In the genomic region with DNA sequence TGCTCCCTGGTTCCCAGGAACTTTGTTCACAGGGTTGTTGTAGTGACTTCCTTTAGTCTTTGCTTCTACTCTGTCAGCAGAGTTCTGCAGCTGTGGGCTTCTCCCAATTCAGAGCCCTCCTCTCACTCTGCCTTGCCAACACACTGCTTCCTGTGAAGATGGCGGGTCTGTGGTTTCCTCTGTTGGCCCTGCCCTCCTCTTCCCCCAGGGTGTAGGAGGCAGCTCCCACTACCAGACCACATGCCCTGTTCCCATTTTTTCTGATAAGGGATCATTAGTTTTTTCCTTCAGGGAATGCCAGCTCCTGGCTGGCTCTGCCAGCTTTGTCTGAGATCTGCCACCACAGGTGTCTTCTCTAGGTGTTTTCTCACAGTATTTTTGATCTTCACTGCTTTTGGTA, we compare ENCODE assay signal across 19 cellular contexts. TPM values are rescaled to one million over a fixed set of nuclear protein-coding genes. Genes with fewer than 3 reads are reported as not detected.
DNase-seq lines count a peak whose midpoint lies in the region; ATAC-seq and TF ChIP-seq lines count a peak whose summit lies in the region.
"Had no signal": no experiment of that assay in that cellular context is flagged by ENCODE, and none has a peak within 500 bp of the region (broad histone marks: within the 10 kb centered on the region; RNA-seq: fewer than 3 reads in every experiment).

No MANE protein-coding gene starts in this region.

- POLR2A ChIA-PET in activated naive CD8-positive, alpha-beta T cell treated with anti-CD3 and anti-CD28 coated beads, Interleukin-2, amount 10 ng/mL, durations not matched to agents 7 days and 5 days (lab: Charles Lee) = no interaction called here

- no peaks in the 10 kb centered on the region for H3K36me3 ChIP-seq in Peyer's patch
- H3K36me3 ChIP-seq: heart right ventricle, upper lobe of left lung had no signal

- no peak for DNase-seq in activated naive CD8-positive, alpha-beta T cell treated with anti-CD3 and anti-CD28 coated beads, Interleukin-2, amount 10 ng/mL, durations not matched to agents 7 days and 5 days
- no peak for DNase-seq in activated naive CD8-positive, alpha-beta T cell treated with anti-CD3 and anti-CD28 coated beads for 36 hours
- peak; percentile 40 for DNase-seq in left lobe of liver (ENCODE audit: low spot score)
- DNase-seq in ureter (ENCODE audit: low spot score) = peak; percentile 18
- DNase-seq in Peyer's patch = no peak
- DNase-seq in NCI-H128 (lab: John Stamatoyannopoulos, UW; ENCODE audit: unreplicated experiment) = no peak
- DNase-seq in omental fat pad (ENCODE audit: low spot score) = no peak
- DNase-seq: activated CD4-positive, CD25-positive, alpha-beta regulatory T cell; activated naive CD4-positive, alpha-beta T cell treated with anti-CD3 and anti-CD28 coated beads for 36 hours; CD4-positive, alpha-beta memory T cell; heart right ventricle; Karpas-422; NCI-H1417 treated with DMSO at 0.1 percent for 48 hours; occipital lobe; stimulated activated naive CD4-positive, alpha-beta T cell; T-helper 17 cell; upper lobe of left lung had no signal

- H3K4me1 Mint-ChIP-seq in activated naive CD8-positive, alpha-beta T cell treated with anti-CD3 and anti-CD28 coated beads, Interleukin-2, amount 10 ng/mL, durations not matched to agents 7 days and 5 days = peaks cover 11% of the 10 kb centered on the region
- H3K4me1 Mint-ChIP-seq in activated naive CD8-positive, alpha-beta T cell treated with anti-CD3 and anti-CD28 coated beads for 36 hours = no peaks in the 10 kb centered on the region
- H3K4me1 Mint-ChIP-seq: CD4-positive, alpha-beta memory T cell; T-helper 17 cell had no signal

- TF ChIP-seq CTCF in Peyer's patch (IDR thresholded peaks at IDR 0.05) (no peak), omental fat pad (IDR thresholded peaks at IDR 0.05) (no peak)

- no peak overlapping the region for H3K4me3 Mint-ChIP-seq in activated naive CD8-positive, alpha-beta T cell treated with anti-CD3 and anti-CD28 coated beads, Interleukin-2, amount 10 ng/mL, durations not matched to agents 7 days and 5 days
- no peak overlapping the region for H3K4me3 Mint-ChIP-seq in activated naive CD8-positive, alpha-beta T cell treated with anti-CD3 and anti-CD28 coated beads for 36 hours
- H3K4me3 Mint-ChIP-seq: activated naive CD4-positive, alpha-beta T cell treated with anti-CD3 and anti-CD28 coated beads for 36 hours; brain; CD4-positive, alpha-beta memory T cell; T-helper 17 cell had no signal

- no peak overlapping the region for H3K4me3 ChIP-seq in Peyer's patch
- H3K4me3 ChIP-seq: heart right ventricle, upper lobe of left lung had no signal

- no peak for TF ChIP-seq POLR2A in Peyer's patch (IDR thresholded peaks at IDR 0.05)

- H3K4me1 ChIP-seq in Peyer's patch = no peaks in the 10 kb centered on the region
- H3K4me1 ChIP-seq: upper lobe of left lung had no signal

- peak; percentile 58 for ATAC-seq in activated naive CD8-positive, alpha-beta T cell treated with anti-CD3 and anti-CD28 coated beads, Interleukin-2, amount 10 ng/mL, durations not matched to agents 7 days and 5 days (ENCODE audit: low read depth)
- ATAC-seq in SK-N-SH treated with all-trans-retinoic acid at 6 μM for 48 hours = no peak; the same call in 2 of the 3 replicates
- ATAC-seq in left lobe of liver = peak; percentile 44
- no peak for ATAC-seq in omental fat pad (ENCODE audit: low FRiP score)
- ATAC-seq: T-helper 17 cell had no signal

- no peaks in the 10 kb centered on the region for H3K27me3 ChIP-seq in Peyer's patch
- H3K27me3 ChIP-seq: heart right ventricle, upper lobe of left lung had no signal

- H3K36me3 Mint-ChIP-seq in activated naive CD8-positive, alpha-beta T cell treated with anti-CD3 and anti-CD28 coated beads, Interleukin-2, amount 10 ng/mL, durations not matched to agents 7 days and 5 days = no peaks in the 10 kb centered on the region
- H3K36me3 Mint-ChIP-seq in activated naive CD8-positive, alpha-beta T cell treated with anti-CD3 and anti-CD28 coated beads for 36 hours = no peaks in the 10 kb centered on the region
- H3K36me3 Mint-ChIP-seq: CD4-positive, alpha-beta memory T cell had no signal

- no peak overlapping the region for H3K27ac Mint-ChIP-seq in activated naive CD8-positive, alpha-beta T cell treated with anti-CD3 and anti-CD28 coated beads, Interleukin-2, amount 10 ng/mL, durations not matched to agents 7 days and 5 days
- no peak overlapping the region for H3K27ac Mint-ChIP-seq in activated naive CD8-positive, alpha-beta T cell treated with anti-CD3 and anti-CD28 coated beads for 36 hours
- H3K27ac Mint-ChIP-seq: activated naive CD4-positive, alpha-beta T cell treated with anti-CD3 and anti-CD28 coated beads for 36 hours; CD4-positive, alpha-beta memory T cell had no signal

- H3K27ac ChIP-seq in Peyer's patch = no peak overlapping the region
- H3K27ac ChIP-seq: upper lobe of left lung had no signal

- H3K27me3 Mint-ChIP-seq in activated naive CD8-positive, alpha-beta T cell treated with anti-CD3 and anti-CD28 coated beads, Interleukin-2, amount 10 ng/mL, durations not matched to agents 7 days and 5 days = peaks cover 15% of the 10 kb centered on the region
- no peaks in the 10 kb centered on the region for H3K27me3 Mint-ChIP-seq in activated naive CD8-positive, alpha-beta T cell treated with anti-CD3 and anti-CD28 coated beads for 36 hours

- H3K9me3 Mint-ChIP-seq in activated naive CD8-positive, alpha-beta T cell treated with anti-CD3 and anti-CD28 coated beads, Interleukin-2, amount 10 ng/mL, durations not matched to agents 7 days and 5 days = peaks cover 3% of the 10 kb centered on the region
- no peaks in the 10 kb centered on the region for H3K9me3 Mint-ChIP-seq in activated naive CD8-positive, alpha-beta T cell treated with anti-CD3 and anti-CD28 coated beads for 36 hours

- no peaks in the 10 kb centered on the region for H3K9me3 ChIP-seq in Peyer's patch
- H3K9me3 ChIP-seq: upper lobe of left lung had no signal

TF ChIP-seq in SK-N-SH treated with all-trans-retinoic acid at 6 μM for 48 hours, 23 proteins besides CTCF, POLR2A, EP300 and RAD21:
- TF ChIP-seq, protein P1, sequence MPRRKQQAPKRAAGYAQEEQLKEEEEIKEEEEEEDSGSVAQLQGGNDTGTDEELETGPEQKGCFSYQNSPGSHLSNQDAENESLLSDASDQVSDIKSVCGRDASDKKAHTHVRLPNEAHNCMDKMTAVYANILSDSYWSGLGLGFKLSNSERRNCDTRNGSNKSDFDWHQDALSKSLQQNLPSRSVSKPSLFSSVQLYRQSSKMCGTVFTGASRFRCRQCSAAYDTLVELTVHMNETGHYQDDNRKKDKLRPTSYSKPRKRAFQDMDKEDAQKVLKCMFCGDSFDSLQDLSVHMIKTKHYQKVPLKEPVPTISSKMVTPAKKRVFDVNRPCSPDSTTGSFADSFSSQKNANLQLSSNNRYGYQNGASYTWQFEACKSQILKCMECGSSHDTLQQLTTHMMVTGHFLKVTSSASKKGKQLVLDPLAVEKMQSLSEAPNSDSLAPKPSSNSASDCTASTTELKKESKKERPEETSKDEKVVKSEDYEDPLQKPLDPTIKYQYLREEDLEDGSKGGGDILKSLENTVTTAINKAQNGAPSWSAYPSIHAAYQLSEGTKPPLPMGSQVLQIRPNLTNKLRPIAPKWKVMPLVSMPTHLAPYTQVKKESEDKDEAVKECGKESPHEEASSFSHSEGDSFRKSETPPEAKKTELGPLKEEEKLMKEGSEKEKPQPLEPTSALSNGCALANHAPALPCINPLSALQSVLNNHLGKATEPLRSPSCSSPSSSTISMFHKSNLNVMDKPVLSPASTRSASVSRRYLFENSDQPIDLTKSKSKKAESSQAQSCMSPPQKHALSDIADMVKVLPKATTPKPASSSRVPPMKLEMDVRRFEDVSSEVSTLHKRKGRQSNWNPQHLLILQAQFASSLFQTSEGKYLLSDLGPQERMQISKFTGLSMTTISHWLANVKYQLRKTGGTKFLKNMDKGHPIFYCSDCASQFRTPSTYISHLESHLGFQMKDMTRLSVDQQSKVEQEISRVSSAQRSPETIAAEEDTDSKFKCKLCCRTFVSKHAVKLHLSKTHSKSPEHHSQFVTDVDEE (CRISPR knock-in tag; IDR thresholded peaks at IDR 0.05) = no peak
- peak; percentile 98 for TF ChIP-seq ZNF565 (CRISPR knock-in tag; conservative IDR thresholded peaks at IDR 0.05; ENCODE audit: low read depth)

RNA-seq across cellular contexts. Expression of a gene that starts 12.7 kb away (rescaled TPM):
- not detected for total RNA-seq in activated naive CD8-positive, alpha-beta T cell treated with anti-CD3 and anti-CD28 coated beads, Interleukin-2, amount 10 ng/mL, durations not matched to agents 7 days and 5 days
- total RNA-seq in activated naive CD8-positive, alpha-beta T cell treated with anti-CD3 and anti-CD28 coated beads for 36 hours = not detected
- 0.35 TPM for total RNA-seq in left lobe of liver
- total RNA-seq in ureter = 0.47 TPM
- total RNA-seq in Peyer's patch = under 1 TPM in 1 of 4 donors, not detected in 3; 0.35 TPM
- 1 to 10 TPM in 1 of 4 donors, under 1 TPM in 3; 0.12 to 5.7 (median 0.58) TPM for total RNA-seq in omental fat pad
- total RNA-seq: activated naive CD4-positive, alpha-beta T cell treated with anti-CD3 and anti-CD28 coated beads for 36 hours; CD4-positive, alpha-beta memory T cell; T-helper 17 cell had no signal

Comparison
In these comparisons a context has a peak if more than half of its experiments do, and no peak if none do; other contexts are left out.
1. ATAC-seq: peak in activated naive CD8-positive, alpha-beta T cell treated with anti-CD3 and anti-CD28 coated beads, Interleukin-2, amount 10 ng/mL, durations not matched to agents 7 days and 5 days (single experiment) and left lobe of liver (single experiment); none in SK-N-SH treated with all-trans-retinoic acid at 6 μM for 48 hours (single experiment) and omental fat pad (single experiment).
2. DNase-seq: peak in left lobe of liver (single experiment) and ureter (single experiment); none in activated naive CD8-positive, alpha-beta T cell treated with anti-CD3 and anti-CD28 coated beads, Interleukin-2, amount 10 ng/mL, durations not matched to agents 7 days and 5 days (single experiment), activated naive CD8-positive, alpha-beta T cell treated with anti-CD3 and anti-CD28 coated beads for 36 hours (single experiment), Peyer's patch (0 of 3), NCI-H128 (single experiment) and omental fat pad (single experiment).